In genomic region chr2:241732513-241733186, GRCh38 we compare ENCODE assay signal across 9 cellular contexts. TPM values are rescaled to one million over a fixed set of nuclear protein-coding genes. Genes with fewer than 3 reads are reported as not detected.
DNase-seq lines count a peak whose midpoint lies in the region; FAIRE-seq and TF ChIP-seq lines count a peak whose summit lies in the region.
"Not testable (repeated sequence)": the region's sequence is repeated elsewhere in the genome, so short reads cannot be mapped to it uniquely, and the experiment has no call there.
"Had no signal": no experiment of that assay in that cellular context is flagged by ENCODE, and none has a peak within 500 bp of the region (broad histone marks: within the 10 kb centered on the region; RNA-seq: fewer than 3 reads in every experiment).

No MANE protein-coding gene starts in this region.

- DNase-seq in AG09319 (ENCODE audit: extremely low read depth, low read depth); GM18507 (ENCODE audit: extremely low spot score, insufficient read length, low read depth): not testable (repeated sequence)
- DNase-seq in NOMO-1 treated with DMSO at 0.1 percent for 48 hours (lab: John Stamatoyannopoulos, UW; ENCODE audit: unreplicated experiment): peak; percentile 2
- peak; percentile 82 for DNase-seq in activated CD4-positive, alpha-beta T cell treated with anti-CD3 and anti-CD28 coated beads for 48 hours
- DNase-seq in anterior cingulate cortex (lab: John Stamatoyannopoulos, UW): peak in 31 of 58 donors; percentile 3 to 73 (median 43)
- DNase-seq in foreskin fibroblast: peak; percentile 32 to 64
- peak; percentile 49 for DNase-seq in myocyte (ENCODE audit: low read depth)
- peak; percentile 35 for DNase-seq in stimulated activated CD4-positive, alpha-beta T cell treated with anti-CD3 and anti-CD28 coated beads, Interleukin-2, amount 100 ng/mL, for 4 hours (ENCODE audit: low read depth)

- peak; percentile 84 for FAIRE-seq in GM18507 (lab: Jason Lieb, UNC)

- peak; percentile 9 for TF ChIP-seq CTCF in AG09319 (IDR thresholded peaks at IDR 0.05; ENCODE audit: low read depth, low read length)
- not testable (repeated sequence) for TF ChIP-seq CTCF in foreskin fibroblast (IDR thresholded peaks at IDR 0.05; ENCODE audit: low read depth, low read length)

- not testable (repeated sequence) for H3K4me3 ChIP-seq in foreskin fibroblast (ENCODE audit: low read depth in 1 of 2, low read length in 2 of 2)

RNA-seq across cellular contexts. Expression of gene D2HGDH, which starts 1.8 kb away (rescaled TPM):
- 17.3 and 23.7 TPM in 2 replicates for total RNA-seq in myocyte
- 21.3 TPM for polyA plus RNA-seq in myocyte (2012)

RNA-seq across cellular contexts. Expression of gene ING5, which starts 30.8 kb away (rescaled TPM):
- 18.7 and 21.4 TPM in 2 replicates for total RNA-seq in myocyte
- polyA plus RNA-seq in myocyte (2012): 23.5 TPM

RNA-seq across cellular contexts. Expression of gene GAL3ST2, which starts 44.0 kb away (rescaled TPM):
- total RNA-seq in myocyte: 0.47 TPM in 1 of 2 replicates, not detected in the other
- 0.19 TPM for polyA plus RNA-seq in myocyte (2012)
- total RNA-seq: mesenteric fat pad had no signal

RNA-seq across cellular contexts. Expression of gene DTYMK, which starts 46.0 kb away (rescaled TPM):
- total RNA-seq in myocyte: 19.5 and 20.1 TPM in 2 replicates
- 26.2 TPM for polyA plus RNA-seq in myocyte (2012)
